Comparison of ENCODE assay signal across 28 cellular contexts in the genomic region with DNA sequence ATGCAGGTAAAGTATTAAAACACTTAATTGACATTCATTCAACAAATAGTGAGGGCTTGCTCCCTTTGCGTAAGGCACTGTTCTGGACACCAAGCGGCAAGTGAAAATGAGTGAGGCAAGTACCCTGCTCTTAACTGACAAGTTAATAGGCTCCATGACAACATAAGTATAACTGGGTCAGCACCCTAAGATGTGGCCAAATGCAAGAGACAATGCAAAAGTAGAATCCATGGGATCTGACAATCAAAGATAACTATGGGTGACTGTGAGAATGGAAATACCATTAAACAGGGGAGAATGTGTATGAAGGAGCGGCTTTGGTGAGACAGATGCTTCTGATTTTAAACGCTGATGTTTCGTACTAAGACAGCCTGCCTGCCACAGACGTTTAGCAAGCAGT.
"Had no signal": no experiment of that assay in that cellular context is flagged by ENCODE, and none has a peak within 500 bp of the region (broad histone marks: within the 10 kb centered on the region; RNA-seq: fewer than 3 reads in every experiment).

No MANE protein-coding gene starts in this region.

- H3K4me3 ChIP-seq: adrenal gland, body of pancreas, esophagus squamous epithelium, gastroesophageal sphincter had no signal

- H3K27me3 ChIP-seq: adrenal gland, body of pancreas, esophagus squamous epithelium, gastroesophageal sphincter had no signal

- H3K9me3 ChIP-seq: adrenal gland, body of pancreas, esophagus squamous epithelium, gastroesophageal sphincter had no signal

- ATAC-seq: activated CD4-positive, alpha-beta T cell treated with anti-CD3 and anti-CD28 coated beads for 36 hours; activated CD8-positive, alpha-beta memory T cell treated with anti-CD3 and anti-CD28 coated beads, Interleukin-2, amount 10 ng/mL, durations not matched to agents 7 days and 5 days; activated CD8-positive, alpha-beta T cell treated with anti-CD3 and anti-CD28 coated beads, Interleukin-2, amount 10 ng/mL, durations not matched to agents 7 days and 5 days; activated naive CD8-positive, alpha-beta T cell treated with anti-CD3 and anti-CD28 coated beads, Interleukin-2, amount 50 U/mL, for 24 hours; body of pancreas; gastroesophageal sphincter had no signal

- H3K36me3 ChIP-seq: adrenal gland, gastroesophageal sphincter had no signal

- H3K27ac ChIP-seq: adrenal gland, body of pancreas, epithelial cell of prostate, esophagus squamous epithelium, gastroesophageal sphincter had no signal

- DNase-seq: activated CD4-positive, alpha-beta memory T cell treated with anti-CD3 and anti-CD28 coated beads for 36 hours; activated CD4-positive, alpha-beta T cell treated with anti-CD3 and anti-CD28 coated beads for 36 hours; activated CD4-positive, alpha-beta T cell treated with anti-CD3 and anti-CD28 coated beads, Interleukin-2, amount 10 ng/mL, durations not matched to agents 24 days and 14 days; activated CD4-positive, CD25-positive, alpha-beta regulatory T cell; activated CD4-positive, CD25-positive, alpha-beta regulatory T cell treated with anti-CD3 and anti-CD28 coated beads, Interleukin-2, amount 50 U/mL, for 72 hours; activated CD8-positive, alpha-beta memory T cell treated with anti-CD3 and anti-CD28 coated beads, Interleukin-2, amount 10 ng/mL, durations not matched to agents 7 days and 5 days; activated CD8-positive, alpha-beta memory T cell treated with anti-CD3 and anti-CD28 coated beads, Interleukin-2, amount 50 U/mL, for 4 hours; activated CD8-positive, alpha-beta T cell treated with anti-CD3 and anti-CD28 coated beads, Interleukin-2, amount 10 ng/mL, durations not matched to agents 7 days and 5 days; activated effector memory CD4-positive, alpha-beta T cell treated with anti-CD3 and anti-CD28 coated beads, Interleukin-2, amount 50 U/mL, for 16 hours; activated naive CD4-positive, alpha-beta T cell treated with anti-CD3 and anti-CD28 coated beads for 36 hours; activated naive CD8-positive, alpha-beta T cell treated with anti-CD3 and anti-CD28 coated beads for 36 hours; activated naive CD8-positive, alpha-beta T cell treated with anti-CD3 and anti-CD28 coated beads, Interleukin-2, amount 50 U/mL, for 24 hours; activated T-cell treated with anti-CD3 and anti-CD28 coated beads, Interleukin-2, amount 50 U/mL, for 1 hour; activated T-cell treated with anti-CD3 and anti-CD28 coated beads, Interleukin-2, amount 50 U/mL, for 48 hours; adrenal gland; amygdala; aorta; body of pancreas; caudate nucleus; cortex of kidney; dermis blood vessel endothelial cell; effector CD8-positive, alpha-beta T cell; esophagus squamous epithelium; foreskin melanocyte; head of caudate nucleus; T-helper 2 cell had no signal
